ENCODE assay signal across 17 cellular contexts in genomic region chr15:82111918-82112317, GRCh38.
"Had no signal": no experiment of that assay in that cellular context is flagged by ENCODE, and none has a peak within 500 bp of the region (broad histone marks: within the 10 kb centered on the region; RNA-seq: fewer than 3 reads in every experiment).

No MANE protein-coding gene starts in this region.

- ATAC-seq: activated T-helper 17 cell treated with anti-CD3 and anti-CD28 coated beads, Interleukin-2, amount 50 U/mL, for 72 hours; left lung; natural killer cell treated with Interleukin-12 subunit alpha and Interleukin-12 subunit beta and Interleukin-15 and Interleukin-18, amount 100 ng/mL, for 72 hours; stimulated activated naive CD8-positive, alpha-beta T cell treated with anti-CD3 and anti-CD28 coated beads, Interleukin-15, amount 100 ng/mL, for 72 hours had no signal

- DNase-seq: activated CD4-positive, alpha-beta T cell treated with anti-CD3 and anti-CD28 coated beads, Interleukin-2, amount 50 U/mL, for 1 hour; activated naive CD4-positive, alpha-beta T cell treated with anti-CD3 and anti-CD28 coated beads, Interleukin-2, amount 50 U/mL, for 16 hours; activated T-cell treated with anti-CD3 and anti-CD28 coated beads for 4 hours; caudate nucleus; cortex of kidney; effector memory CD4-positive, alpha-beta T cell; head of caudate nucleus; islet precursor cell; left lung; ovary; stimulated activated CD4-positive, alpha-beta T cell treated with anti-CD3 and anti-CD28 coated beads, Interleukin-15, amount 100 ng/mL, for 24 hours; stimulated activated CD4-positive, alpha-beta T cell treated with anti-CD3 and anti-CD28 coated beads, Interleukin-4, amount 100 ng/mL, for 24 hours; stimulated activated naive CD8-positive, alpha-beta T cell treated with anti-CD3 and anti-CD28 coated beads, Interleukin-15, amount 100 ng/mL, for 72 hours had no signal

- H3K36me3 ChIP-seq: left lung, ovary, thoracic aorta had no signal

- H3K27me3 ChIP-seq: left lung, ovary had no signal

- H3K4me1 ChIP-seq: left lung had no signal

- H3K9me3 ChIP-seq: left lung, ovary, thoracic aorta had no signal

- H3K4me3 ChIP-seq: left lung, ovary, thoracic aorta had no signal

- H3K27ac ChIP-seq: epithelial cell of prostate, left lung, ovary, thoracic aorta had no signal
